ENCODE assay signal across 23 cellular contexts in genomic region chr10:112195224-112195623, GRCh38. TPM values are rescaled to one million over a fixed set of nuclear protein-coding genes. Genes with fewer than 3 reads are reported as not detected.
DNase-seq lines count a peak whose midpoint lies in the region; ATAC-seq, FAIRE-seq and TF ChIP-seq lines count a peak whose summit lies in the region.
"Had no signal": no experiment of that assay in that cellular context is flagged by ENCODE, and none has a peak within 500 bp of the region (broad histone marks: within the 10 kb centered on the region; RNA-seq: fewer than 3 reads in every experiment).

No MANE protein-coding gene starts in this region.

- TF ChIP-seq CTCF in activated B cell treated with CpG ODN at 0.5 μM for 24 hours (IDR thresholded peaks at IDR 0.05) (no peak), RWPE1 (conservative IDR thresholded peaks at IDR 0.05; ENCODE audit: low read depth) (no peak)

- ATAC-seq in HG03175 (IDR thresholded peaks at IDR 0.05; ENCODE audit: unreplicated experiment) (peak; percentile 47), activated B cell treated with CpG ODN at 0.5 μM for 24 hours (ENCODE audit: low read depth) (peak; percentile 28), HG03135 (IDR thresholded peaks at IDR 0.05; ENCODE audit: unreplicated experiment) (no peak)
- ATAC-seq in stimulated activated naive B cell treated with anti-CD40 and anti-IgM and Interleukin-4, amounts not matched to agents 10 μg/mL and 1 μg/mL and 100 μg/mL, for 72 hours (replicated peaks), result peak; percentile 65 to 73
- ATAC-seq: A549 had no signal

- no peak for FAIRE-seq in HTR-8/SVneo (lab: Jason Lieb, UNC)
- FAIRE-seq: A549, H54 had no signal

- POLR2A ChIA-PET in activated B cell treated with CpG ODN at 0.5 μM for 24 hours (lab: Charles Lee), result no interaction called here
- POLR2A ChIA-PET in RWPE1 (lab: Yijun Ruan, JAX; ENCODE audit: low non-redundant PET), result no interaction called here

- no peaks in the 10 kb centered on the region for H3K4me1 Mint-ChIP-seq in activated B cell treated with CpG ODN at 0.5 μM for 24 hours
- peaks cover 0 to 5% of the 10 kb centered on the region in 2 donors for H3K4me1 Mint-ChIP-seq in stimulated activated naive B cell treated with anti-CD40 and anti-IgM and Interleukin-4, amounts not matched to agents 10 μg/mL and 1 μg/mL and 100 μg/mL, for 72 hours
- H3K4me1 Mint-ChIP-seq: CD4-positive, alpha-beta memory T cell had no signal

- H3K27ac Mint-ChIP-seq in activated B cell treated with CpG ODN at 0.5 μM for 24 hours, result no peak overlapping the region
- H3K27ac Mint-ChIP-seq in stimulated activated naive B cell treated with anti-CD40 and anti-IgM and Interleukin-4, amounts not matched to agents 10 μg/mL and 1 μg/mL and 100 μg/mL, for 72 hours, result no peak overlapping the region
- H3K27ac Mint-ChIP-seq: IgD-negative memory B cell had no signal

- DNase-seq in NOMO-1 (lab: John Stamatoyannopoulos, UW; ENCODE audit: unreplicated experiment in 2 of 2), result peak; percentile 51 to 53
- DNase-seq in activated B cell treated with CpG ODN at 0.5 μM for 24 hours, result no peak
- DNase-seq in stimulated activated naive B cell treated with anti-CD40 and anti-IgM and Interleukin-4, amounts not matched to agents 10 μg/mL and 1 μg/mL and 100 μg/mL, for 72 hours, result no peak
- no peak for DNase-seq in RWPE1 (ENCODE audit: low spot score)
- no peak for DNase-seq in T-helper 9 cell
- no peak for DNase-seq in HTR-8/SVneo (ENCODE audit: insufficient read length, low spot score)
- DNase-seq: Calu3; CD4-positive, alpha-beta memory T cell; DMS53; EL; Karpas-422; MG63; NCI-H1105 treated with DMSO at 0.1 percent for 48 hours; NCI-H1694; NCI-H2081 treated with DMSO at 0.1 percent for 48 hours; NCI-H446 treated with DMSO at 0.1 percent for 48 hours; SW 1271 had no signal

- no peak overlapping the region for H3K4me3 Mint-ChIP-seq in activated B cell treated with CpG ODN at 0.5 μM for 24 hours
- no peak overlapping the region for H3K4me3 Mint-ChIP-seq in stimulated activated naive B cell treated with anti-CD40 and anti-IgM and Interleukin-4, amounts not matched to agents 10 μg/mL and 1 μg/mL and 100 μg/mL, for 72 hours
- H3K4me3 Mint-ChIP-seq: CD4-positive, alpha-beta memory T cell; IgD-negative memory B cell had no signal

- CTCF ChIA-PET in activated B cell treated with CpG ODN at 0.5 μM for 24 hours (lab: Charles Lee), result no interaction called here
- CTCF ChIA-PET in RWPE1 (lab: Yijun Ruan, JAX), result interaction anchor here (0.7 kb wide), 1 partner anchor 12 kb away, joined by 3 read pairs; the partner anchor contains the start of gene GPAM

- no peaks in the 10 kb centered on the region for H3K9me3 Mint-ChIP-seq in activated B cell treated with CpG ODN at 0.5 μM for 24 hours
- no peaks in the 10 kb centered on the region for H3K9me3 Mint-ChIP-seq in stimulated activated naive B cell treated with anti-CD40 and anti-IgM and Interleukin-4, amounts not matched to agents 10 μg/mL and 1 μg/mL and 100 μg/mL, for 72 hours
- H3K9me3 Mint-ChIP-seq: CD4-positive, alpha-beta memory T cell had no signal

- H3K27me3 Mint-ChIP-seq in activated B cell treated with CpG ODN at 0.5 μM for 24 hours, result no peaks in the 10 kb centered on the region
- peaks cover 13 to 38% of the 10 kb centered on the region in 2 donors for H3K27me3 Mint-ChIP-seq in stimulated activated naive B cell treated with anti-CD40 and anti-IgM and Interleukin-4, amounts not matched to agents 10 μg/mL and 1 μg/mL and 100 μg/mL, for 72 hours
- H3K27me3 Mint-ChIP-seq: CD4-positive, alpha-beta memory T cell; IgD-negative memory B cell had no signal

- H3K27ac ChIP-seq in RWPE1, result no peak overlapping the region
- H3K27ac ChIP-seq: A549, BLaER1 had no signal

- H3K36me3 Mint-ChIP-seq in activated B cell treated with CpG ODN at 0.5 μM for 24 hours (ENCODE audit: low read depth), result no peaks in the 10 kb centered on the region
- H3K36me3 Mint-ChIP-seq in stimulated activated naive B cell treated with anti-CD40 and anti-IgM and Interleukin-4, amounts not matched to agents 10 μg/mL and 1 μg/mL and 100 μg/mL, for 72 hours, result no peaks in the 10 kb centered on the region
- H3K36me3 Mint-ChIP-seq: CD4-positive, alpha-beta memory T cell; IgD-negative memory B cell had no signal

- intact Hi-C loops in activated B cell treated with CpG ODN at 0.5 μM for 24 hours (cut with micrococcal nuclease), result no loop called here

RNA-seq across cellular contexts. Expression of gene GPAM, which starts 11.7 kb away (rescaled TPM):
- total RNA-seq in activated B cell treated with CpG ODN at 0.5 μM for 24 hours, result 8.6 and 10.2 TPM in 2 replicates

Comparison
In these comparisons a context has a peak if more than half of its experiments do, and no peak if none do; other contexts are left out.
1. DNase-seq: peak in NOMO-1 (2 of 2); none in activated B cell treated with CpG ODN at 0.5 μM for 24 hours (single experiment), stimulated activated naive B cell treated with anti-CD40 and anti-IgM and Interleukin-4, amounts not matched to agents 10 μg/mL and 1 μg/mL and 100 μg/mL, for 72 hours (single experiment), RWPE1 (single experiment), T-helper 9 cell (single experiment) and HTR-8/SVneo (single experiment).